In genomic region chr2:234932591-234933168, GRCh38 we compare ENCODE assay signal across 2 cellular contexts.
TF ChIP-seq lines count a peak whose summit lies in the region.

No MANE protein-coding gene starts in this region.

TF ChIP-seq in SK-N-SH, 30 proteins besides CTCF, POLR2A, EP300 and RAD21 (continued from another document):
- no peak for TF ChIP-seq REST (IDR thresholded peaks at IDR 0.05; ENCODE audit: low read depth, low read length)
- TF ChIP-seq PBX3 (IDR thresholded peaks at IDR 0.05) = no peak
- no peak for TF ChIP-seq NFIC (IDR thresholded peaks at IDR 0.05; ENCODE audit: borderline replicate concordance)
- TF ChIP-seq YY1 (IDR thresholded peaks at IDR 0.05; ENCODE audit: low read depth) = no peak
- TF ChIP-seq SMC3 (IDR thresholded peaks at IDR 0.05; ENCODE audit: low read depth, low read length) = no peak
- no peak for TF ChIP-seq RFX5 (IDR thresholded peaks at IDR 0.05; ENCODE audit: low read length)

TF ChIP-seq in SK-N-SH treated with all-trans-retinoic acid at 6 μM for 48 hours, 23 proteins besides CTCF, POLR2A, EP300 and RAD21 (continued from another document):
- TF ChIP-seq ZNF565 (CRISPR knock-in tag; conservative IDR thresholded peaks at IDR 0.05; ENCODE audit: low read depth) = no peak
- no peak for TF ChIP-seq ZNF70 (CRISPR knock-in tag; IDR thresholded peaks at IDR 0.05)
- TF ChIP-seq POU6F1 (CRISPR knock-in tag; IDR thresholded peaks at IDR 0.05; ENCODE audit: borderline replicate concordance, low read depth) = no peak
- TF ChIP-seq SNAI2 (CRISPR knock-in tag; IDR thresholded peaks at IDR 0.05) = no peak
- TF ChIP-seq PATZ1 (CRISPR knock-in tag; IDR thresholded peaks at IDR 0.05; ENCODE audit: borderline replicate concordance) = no peak
- TF ChIP-seq ZC3H10 (CRISPR knock-in tag; IDR thresholded peaks at IDR 0.05) = no peak
- no peak for TF ChIP-seq ZFP30 (CRISPR knock-in tag; IDR thresholded peaks at IDR 0.05)
- TF ChIP-seq BACH2 (CRISPR knock-in tag; IDR thresholded peaks at IDR 0.05; ENCODE audit: borderline replicate concordance) = no peak
- no peak for TF ChIP-seq ARNTL (CRISPR knock-in tag; IDR thresholded peaks at IDR 0.05; ENCODE audit: borderline replicate concordance, low read depth)
- TF ChIP-seq ISL1 (CRISPR knock-in tag; IDR thresholded peaks at IDR 0.05) = no peak
- TF ChIP-seq ESRRG (CRISPR knock-in tag; IDR thresholded peaks at IDR 0.05) = no peak
